Comparison of ENCODE assay signal across 8 cellular contexts in the genomic region with DNA sequence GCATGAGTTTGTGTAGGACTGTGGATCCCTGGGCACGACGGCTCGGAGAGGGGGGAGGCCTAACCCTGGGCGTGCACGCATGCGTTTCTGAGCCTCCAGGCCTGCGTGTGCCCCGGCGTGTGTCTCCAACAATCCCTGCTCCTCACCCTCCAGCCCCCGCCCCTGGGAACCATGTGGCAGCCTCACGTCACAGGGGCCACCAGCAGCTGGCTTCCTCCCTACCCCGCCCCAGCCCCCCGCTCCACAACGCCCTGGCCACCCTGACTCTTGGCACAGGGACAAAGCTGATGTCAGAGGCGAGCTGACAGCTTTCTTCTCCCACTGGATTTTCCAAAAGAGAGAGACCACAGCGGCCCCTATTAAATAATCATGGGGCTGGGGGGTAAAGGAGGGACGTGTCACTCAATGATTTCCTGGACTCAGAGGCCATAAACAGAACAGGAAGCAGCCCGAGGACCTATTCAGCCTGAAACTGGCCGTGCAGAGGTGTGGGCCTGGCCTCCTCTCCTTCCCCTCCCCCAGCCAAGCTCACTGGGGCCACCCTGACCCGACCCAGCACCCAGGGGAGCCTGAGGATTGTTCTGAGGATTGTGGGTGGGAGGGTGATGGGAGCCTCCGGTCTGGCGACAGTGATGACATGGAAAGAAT. TPM values are rescaled to one million over a fixed set of nuclear protein-coding genes. Genes with fewer than 3 reads are reported as not detected.
DNase-seq lines count a peak whose midpoint lies in the region; ATAC-seq lines count a peak whose summit lies in the region.

No MANE protein-coding gene starts in this region.

- peaks cover 6 to 37% (median 26%) of the 10 kb centered on the region in 5 donors for H3K4me1 ChIP-seq in subcutaneous abdominal adipose tissue (ENCODE audit: control insufficient read depth in 5 of 5, insufficient read depth in 5 of 5, low read length in 5 of 5)

- H3K27me3 ChIP-seq in subcutaneous abdominal adipose tissue (ENCODE audit: control insufficient read depth in 5 of 5, insufficient read depth in 4 of 5, low read length in 5 of 5): peaks cover 12 to 35% (median 16%) of the 10 kb centered on the region in 5 donors

- DNase-seq in LoVo (ENCODE audit: low spot score): peak; percentile 52
- peak; percentile 99 for DNase-seq in SHP77 (lab: John Stamatoyannopoulos, UW)
- peak; percentile 81 for DNase-seq in left ventricle myocardium superior
- no peak for DNase-seq in HPDE6-E6E7 (ENCODE audit: extremely low spot score)

- intact Hi-C loops in left ventricle myocardium superior (cut with micrococcal nuclease): no loop called here

- ATAC-seq in left ventricle myocardium superior (peak; percentile 51), GM19452 (IDR thresholded peaks at IDR 0.05; ENCODE audit: unreplicated experiment) (no peak), HG02610 (IDR thresholded peaks at IDR 0.05; ENCODE audit: unreplicated experiment) (no peak), HG02981 (IDR thresholded peaks at IDR 0.05; ENCODE audit: unreplicated experiment) (no peak)

- peak overlapping the region in 3 of 5 donors; percentile 6 to 59 (median 55) for H3K9ac ChIP-seq in subcutaneous abdominal adipose tissue (ENCODE audit: low read length in 5 of 5)

- H3K9me3 ChIP-seq in subcutaneous abdominal adipose tissue (ENCODE audit: control insufficient read depth in 5 of 5, low read length in 5 of 5): no peaks in the 10 kb centered on the region

- peak overlapping the region in 3 of 5 donors; percentile 7 to 48 (median 36) for H3K4me3 ChIP-seq in subcutaneous abdominal adipose tissue (ENCODE audit: low read depth in 1 of 5, low read length in 5 of 5)

- no peaks in the 10 kb centered on the region for H3K36me3 ChIP-seq in subcutaneous abdominal adipose tissue (ENCODE audit: control insufficient read depth in 5 of 5, insufficient read depth in 5 of 5, low read length in 5 of 5)

- H3K27ac ChIP-seq in subcutaneous abdominal adipose tissue (ENCODE audit: low read depth, low read length): no peak overlapping the region

RNA-seq across cellular contexts. Expression of a gene that starts 6.8 kb away (rescaled TPM):
- 0.64 TPM for total RNA-seq in left ventricle myocardium superior

RNA-seq across cellular contexts. Expression of a gene that starts 13.3 kb away (rescaled TPM):
- not detected for total RNA-seq in left ventricle myocardium superior

RNA-seq across cellular contexts. Expression of a gene that starts 36.0 kb away (rescaled TPM):
- 7.6 TPM for total RNA-seq in left ventricle myocardium superior
